Comparison of ENCODE assay signal across 9 cellular contexts in the genomic region with DNA sequence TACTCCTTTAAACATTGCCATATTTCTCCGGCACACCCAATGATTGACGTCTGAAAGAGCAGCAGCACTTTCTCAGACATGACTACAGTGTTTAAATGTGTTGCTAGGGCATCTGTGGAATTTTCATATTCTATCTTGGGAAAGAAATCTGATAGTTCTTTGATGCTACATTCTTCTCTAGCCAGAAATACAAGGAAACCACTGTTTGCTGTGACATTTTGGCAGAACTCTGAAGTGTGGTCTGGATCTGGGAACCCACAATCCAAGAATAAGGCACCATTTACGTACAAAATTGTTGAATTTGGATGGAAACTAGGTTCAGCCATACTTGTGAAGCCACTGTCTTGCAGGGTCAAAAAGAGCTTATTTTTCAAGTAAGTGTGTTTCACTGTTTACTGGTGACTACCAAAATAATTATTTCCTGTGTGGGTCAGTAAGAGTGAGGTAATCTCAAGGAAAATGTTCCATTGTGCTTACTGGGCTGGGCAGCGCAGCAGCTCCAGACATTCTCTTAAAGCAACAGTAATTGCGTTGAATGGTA. TPM values are rescaled to one million over a fixed set of nuclear protein-coding genes. Genes with fewer than 3 reads are reported as not detected.
A peak's percentile ranks its signal among the peaks of the same experiment; 100 is the strongest.
DNase-seq lines count a peak whose midpoint lies in the region; ATAC-seq, FAIRE-seq and TF ChIP-seq lines count a peak whose summit lies in the region.
"Had no signal": no experiment of that assay in that cellular context is flagged by ENCODE, and none has a peak within 500 bp of the region (broad histone marks: within the 10 kb centered on the region; RNA-seq: fewer than 3 reads in every experiment).

No MANE protein-coding gene starts in this region.

- H2BK120ac ChIP-seq in IMR-90 (ENCODE audit: low read depth, low read length): peak overlapping the region; percentile 92

- peak; percentile 33; the same call in 1 of the 2 replicates for TF ChIP-seq RAD21 in IMR-90 (IDR thresholded peaks at IDR 0.05; ENCODE audit: low read length)

- TF ChIP-seq POLR2A in IMR-90 (IDR thresholded peaks at IDR 0.05; ENCODE audit: low read depth, low read length) (no peak), suprapubic skin (IDR thresholded peaks at IDR 0.05) (no peak)

- H4K8ac ChIP-seq in IMR-90 (ENCODE audit: low read depth in 2 of 2, low read length in 2 of 2): peak overlapping the region; percentile 10 to 62; a peak in 3 of 4 replicates

- peak overlapping the region; percentile 63; the same call in 1 of the 2 replicates for H3K4me2 ChIP-seq in IMR-90 (ENCODE audit: low read depth, low read length)

- BruUV-seq in IMR-90 (replicated peaks; lab: Mats Ljungman, UMichigan): no TSS peak

- H3K4me1 ChIP-seq in IMR-90 (ENCODE audit: control insufficient read depth, insufficient read depth, low read length): peaks cover 28% of the 10 kb centered on the region
- H3K4me1 ChIP-seq in suprapubic skin: peaks cover 81% of the 10 kb centered on the region

- peak overlapping the region; percentile 86 for H3K18ac ChIP-seq in IMR-90 (ENCODE audit: low read depth, low read length)

- H4K91ac ChIP-seq in IMR-90 (ENCODE audit: insufficient read depth, low read depth, low read length): peak overlapping the region; percentile 53

- H3K27me3 ChIP-seq in IMR-90 (ENCODE audit: control insufficient read depth, insufficient read depth, low read length) (no peaks in the 10 kb centered on the region), bronchial epithelial cell (ENCODE audit: control insufficient read depth, insufficient read depth, low read length) (no peaks in the 10 kb centered on the region), suprapubic skin (no peaks in the 10 kb centered on the region)

- CTCF ChIA-PET in IMR-90 (lab: Yijun Ruan, JAX): interaction anchor here (1.7 kb wide), 1 partner anchor 130 kb away, joined by 6 read pairs; no protein-coding TSS in a partner anchor

- dilution Hi-C loops in IMR-90 (cut with HindIII; ENCODE audit: low sequenced_read_pairs, unreplicated experiment): no loop called here

- peak overlapping the region; percentile 67 for H2AK5ac ChIP-seq in IMR-90 (ENCODE audit: low read depth, low read length)

- no CpG with 5 or more reads among the region's 5 CpGs for WGBS in IMR-90 (ENCODE audit: extremely low coverage in 2 of 2, insufficient read length in 1 of 2), 2 experiments
- WGBS in suprapubic skin: 29% methylated on average over 5 of the region's 5 CpGs

- no peak for FAIRE-seq in bronchial epithelial cell (lab: Jason Lieb, UNC)

- H4K20me1 ChIP-seq in IMR-90 (ENCODE audit: insufficient read depth, low read length): no peaks in the 10 kb centered on the region

- peak overlapping the region; percentile 31 for H3K56ac ChIP-seq in IMR-90 (ENCODE audit: extremely low read depth, insufficient read depth, low read length)

- TF ChIP-seq CTCF in IMR-90 (conservative IDR thresholded peaks at IDR 0.05; ENCODE audit: low read depth, low read length) (no peak), bronchial epithelial cell (IDR thresholded peaks at IDR 0.05; ENCODE audit: insufficient read depth, low read length, severe bottlenecking) (no peak), suprapubic skin (IDR thresholded peaks at IDR 0.05) (no peak)

- intact Hi-C loops in IMR-90 (cut with micrococcal nuclease): loop anchor here (5.0 kb wide), 1 partner anchor 97 kb away; no protein-coding TSS in a partner anchor

- H3K9ac ChIP-seq in IMR-90 (ENCODE audit: low read depth, low read length): no peak overlapping the region

- ATAC-seq in IMR-90 (ENCODE audit: low read depth) (peak; percentile 77), HG03354 (IDR thresholded peaks at IDR 0.05; ENCODE audit: poor library complexity, severe bottlenecking, unreplicated experiment) (no peak), GM18867 (IDR thresholded peaks at IDR 0.05; ENCODE audit: unreplicated experiment) (no peak)
- ATAC-seq: esophagus mucosa had no signal

- peak overlapping the region; percentile 94 for H2BK5ac ChIP-seq in IMR-90 (ENCODE audit: low read depth, low read length, poor library complexity, severe bottlenecking)

- peak overlapping the region; percentile 77; the same call in 1 of the 2 replicates for H4K5ac ChIP-seq in IMR-90 (ENCODE audit: low read depth, low read length)

- DNase-seq in IMR-90 (peak; percentile 94), bronchial epithelial cell (ENCODE audit: low read depth) (peak; percentile 93), kidney tubule cell (ENCODE audit: low spot score) (peak; percentile 81), suprapubic skin (ENCODE audit: low spot score in 2 of 2) (no peak), SK-N-DZ (ENCODE audit: low spot score) (no peak), NCI-H774 (lab: John Stamatoyannopoulos, UW) (no peak)

- H3K4ac ChIP-seq in IMR-90 (ENCODE audit: low read depth, low read length): peak overlapping the region; percentile 85; the same call in 1 of the 2 replicates

- H2AFZ ChIP-seq in IMR-90 (replicated peaks; ENCODE audit: low read length, poor library complexity): no peak overlapping the region

- H3K9me3 ChIP-seq in IMR-90 (ENCODE audit: control insufficient read depth, insufficient read depth, low read length) (no peaks in the 10 kb centered on the region), suprapubic skin (no peaks in the 10 kb centered on the region)

- H3K4me3 ChIP-seq in IMR-90 (ENCODE audit: insufficient read depth, low read depth, low read length) (no peak overlapping the region), bronchial epithelial cell (ENCODE audit: low read depth, low read length) (no peak overlapping the region), suprapubic skin (no peak overlapping the region)

- POLR2A ChIA-PET in IMR-90 (lab: Charles Lee; ENCODE audit: unreplicated experiment): interaction anchor here (0.6 kb wide), 1 partner anchor 152 kb away, joined by 3 read pairs; no protein-coding TSS in a partner anchor

- no peak overlapping the region for H2AK9ac ChIP-seq in IMR-90 (replicated peaks; ENCODE audit: low read depth, low read length, poor library complexity)

- H3K23ac ChIP-seq in IMR-90 (ENCODE audit: low read depth, low read length): peak overlapping the region; percentile 76

- H3K14ac ChIP-seq in IMR-90 (replicated peaks; ENCODE audit: low read depth, low read length): peak overlapping the region; percentile 85

- H3K79me1 ChIP-seq in IMR-90 (ENCODE audit: low read depth in 1 of 2, low read length in 2 of 2): no peaks in the 10 kb centered on the region

- H3K9me1 ChIP-seq in IMR-90 (ENCODE audit: insufficient read depth, low read length): peaks cover 17% of the 10 kb centered on the region

- in situ Hi-C loops in IMR-90 (cut with MboI; ENCODE audit: low sequenced_read_pairs): no loop called here

- H3K36me3 ChIP-seq in IMR-90 (ENCODE audit: control insufficient read depth, insufficient read depth, low read length): no peaks in the 10 kb centered on the region
- no peaks in the 10 kb centered on the region for H3K36me3 ChIP-seq in bronchial epithelial cell (ENCODE audit: control insufficient read depth, insufficient read depth, low read length)
- no peaks in the 10 kb centered on the region for H3K36me3 ChIP-seq in suprapubic skin

- H3K27ac ChIP-seq in IMR-90 (ENCODE audit: insufficient read depth, low read length) (peak overlapping the region; percentile 31), suprapubic skin (peak overlapping the region; percentile 85)

- H2BK20ac ChIP-seq in IMR-90 (ENCODE audit: low read depth, low read length): peak overlapping the region; percentile 99

- peak overlapping the region; percentile 9; the same call in 2 of the 3 replicates for H2BK15ac ChIP-seq in IMR-90 (ENCODE audit: low read depth, low read length)

- TF ChIP-seq EP300 in suprapubic skin (IDR thresholded peaks at IDR 0.05): no peak

TF ChIP-seq in IMR-90, 13 proteins besides CTCF, POLR2A, EP300 and RAD21 (continues in another document):
- TF ChIP-seq SMC3 (IDR thresholded peaks at IDR 0.05; ENCODE audit: low read depth, low read length) (0 out of 2 replicates have a peak, but pooled peaks have one; percentile 6), BHLHE40 (IDR thresholded peaks at IDR 0.05; ENCODE audit: low read depth, low read length) (no peak), NFE2L2 (IDR thresholded peaks at IDR 0.05; ENCODE audit: low read depth, low read length) (no peak), FOS (IDR thresholded peaks at IDR 0.05; ENCODE audit: low read depth, low read length) (peak; percentile 74), RCOR1 (IDR thresholded peaks at IDR 0.05; ENCODE audit: insufficient replicate concordance, low read length) (no peak), CEBPB (IDR thresholded peaks at IDR 0.05; ENCODE audit: low read depth, low read length) (peak; percentile 77), CHD1 (IDR thresholded peaks at IDR 0.05; ENCODE audit: low read depth, low read length) (no peak), MAFK (IDR thresholded peaks at IDR 0.05; ENCODE audit: low read depth, low read length) (0 out of 2 replicates have a peak, but pooled peaks have one; percentile 51), MXI1 (IDR thresholded peaks at IDR 0.05; ENCODE audit: borderline replicate concordance, low read depth, low read length) (no peak)
- TF ChIP-seq, protein P1, sequence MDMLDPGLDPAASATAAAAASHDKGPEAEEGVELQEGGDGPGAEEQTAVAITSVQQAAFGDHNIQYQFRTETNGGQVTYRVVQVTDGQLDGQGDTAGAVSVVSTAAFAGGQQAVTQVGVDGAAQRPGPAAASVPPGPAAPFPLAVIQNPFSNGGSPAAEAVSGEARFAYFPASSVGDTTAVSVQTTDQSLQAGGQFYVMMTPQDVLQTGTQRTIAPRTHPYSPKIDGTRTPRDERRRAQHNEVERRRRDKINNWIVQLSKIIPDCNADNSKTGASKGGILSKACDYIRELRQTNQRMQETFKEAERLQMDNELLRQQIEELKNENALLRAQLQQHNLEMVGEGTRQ (IDR thresholded peaks at IDR 0.05; ENCODE audit: low read depth, low read length): no peak
- TF ChIP-seq, protein P2, sequence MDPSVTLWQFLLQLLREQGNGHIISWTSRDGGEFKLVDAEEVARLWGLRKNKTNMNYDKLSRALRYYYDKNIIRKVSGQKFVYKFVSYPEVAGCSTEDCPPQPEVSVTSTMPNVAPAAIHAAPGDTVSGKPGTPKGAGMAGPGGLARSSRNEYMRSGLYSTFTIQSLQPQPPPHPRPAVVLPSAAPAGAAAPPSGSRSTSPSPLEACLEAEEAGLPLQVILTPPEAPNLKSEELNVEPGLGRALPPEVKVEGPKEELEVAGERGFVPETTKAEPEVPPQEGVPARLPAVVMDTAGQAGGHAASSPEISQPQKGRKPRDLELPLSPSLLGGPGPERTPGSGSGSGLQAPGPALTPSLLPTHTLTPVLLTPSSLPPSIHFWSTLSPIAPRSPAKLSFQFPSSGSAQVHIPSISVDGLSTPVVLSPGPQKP (IDR thresholded peaks at IDR 0.05; ENCODE audit: borderline replicate concordance, low read depth, low read length): no peak

RNA-seq across cellular contexts. Expression of a gene that starts 21.3 kb away (rescaled TPM):
- total RNA-seq in IMR-90 (2012; rRNA removed): not detected in 2 replicates
- not detected in 2 replicates for polyA plus RNA-seq in IMR-90 (2012; rRNA removed)
- not detected in 2 replicates for polyA plus RNA-seq in IMR-90 (2012; cell fraction: cytosol; rRNA removed)
- polyA plus RNA-seq in IMR-90 (2012; cell fraction: nucleus; rRNA removed; ENCODE audit: low replicate concordance): not detected in 2 replicates
- not detected in 2 replicates for total RNA-seq in bronchial epithelial cell
- 1 to 10 TPM in 1 of 4 donors, under 1 TPM in 2, not detected in 1; 0.08 to 1.0 (median 0.15) TPM for total RNA-seq in suprapubic skin
- not detected in 2 replicates for polyA plus RNA-seq in SK-N-DZ (2014; cell fraction: cytosol; rRNA removed)
- not detected in 2 replicates for polyA plus RNA-seq in SK-N-DZ (2014; cell fraction: nucleus; rRNA removed)

Comparison
In these comparisons a context has a peak if more than half of its experiments do, and no peak if none do; other contexts are left out.
1. DNase-seq: peak in IMR-90 (single experiment), bronchial epithelial cell (single experiment) and kidney tubule cell (single experiment); none in suprapubic skin (0 of 2), SK-N-DZ (single experiment) and NCI-H774 (single experiment).